In the genomic region with DNA sequence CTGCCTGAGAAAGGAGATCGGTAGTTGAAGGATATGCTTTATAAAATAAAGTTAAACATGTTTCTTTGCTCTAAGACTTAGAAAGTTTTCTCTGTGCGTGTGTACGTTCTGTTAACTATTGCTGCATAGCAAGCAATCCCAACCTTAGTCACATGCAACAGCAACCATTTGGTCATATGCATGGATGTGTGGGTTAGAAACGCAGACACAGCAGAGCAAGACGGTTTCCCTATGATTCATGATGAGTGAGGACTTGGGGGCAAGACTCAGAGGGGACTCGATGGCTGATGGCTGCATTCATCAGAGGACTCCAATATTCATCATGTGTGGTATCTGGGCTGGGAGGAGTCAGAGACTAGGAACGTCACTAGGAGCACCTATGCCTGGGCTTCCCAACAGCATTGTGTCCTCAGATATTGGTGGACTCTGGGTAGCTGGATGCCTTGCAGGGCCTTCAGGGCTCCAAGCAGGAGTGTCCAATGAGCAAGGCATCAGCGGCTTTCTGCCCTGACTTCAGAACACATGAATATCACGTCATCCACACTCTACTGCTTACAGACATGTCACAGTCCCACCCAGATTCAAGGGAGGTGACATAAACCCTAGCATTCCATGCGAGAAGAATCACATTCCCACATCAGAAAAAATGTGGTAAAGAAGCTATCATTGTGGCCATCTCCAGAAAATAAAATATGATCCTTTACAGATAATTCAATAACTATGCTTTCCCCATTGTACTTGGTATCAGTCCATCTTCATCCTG, we compare ENCODE assay signal across 21 cellular contexts.
DNase-seq lines count a peak whose midpoint lies in the region; ATAC-seq, FAIRE-seq and TF ChIP-seq lines count a peak whose summit lies in the region.
"Had no signal": no experiment of that assay in that cellular context is flagged by ENCODE, and none has a peak within 500 bp of the region (broad histone marks: within the 10 kb centered on the region; RNA-seq: fewer than 3 reads in every experiment).

No MANE protein-coding gene starts in this region.

- FAIRE-seq in HepG2 (lab: Jason Lieb, UNC), result no peak

- TF ChIP-seq CTCF in HepG2 (CRISPR knock-in tag; IDR thresholded peaks at IDR 0.05), result no peak
- TF ChIP-seq CTCF in right lobe of liver (IDR thresholded peaks at IDR 0.05), result no peak

- no peak overlapping the region for H3K18ac ChIP-seq in mesendoderm (ENCODE audit: low read length)

- H2BK5ac ChIP-seq in mesendoderm (ENCODE audit: low read length), result no peak overlapping the region

- ATAC-seq in HepG2 (no peak), right lobe of liver (no peak), GM18873 (IDR thresholded peaks at IDR 0.05; ENCODE audit: low FRiP score, unreplicated experiment) (no peak), HG03378 (IDR thresholded peaks at IDR 0.05; ENCODE audit: unreplicated experiment) (no peak), GM18870 (IDR thresholded peaks at IDR 0.05; ENCODE audit: unreplicated experiment) (no peak)
- ATAC-seq: Right ventricle myocardium inferior had no signal

- DNase-seq in HepG2 (ENCODE audit: low spot score) (no peak), right lobe of liver (no peak), RPMI7951 (ENCODE audit: low read depth) (peak; percentile 62), mesendoderm (no peak), epidermal melanocyte (ENCODE audit: insufficient read length, low spot score) (no peak)
- DNase-seq: CD8-positive, alpha-beta memory T cell; DND-41; H9; Kasumi-1; MM.1S; NCI-H1092 treated with DMSO at 0.1 percent for 48 hours; NCI-H2081 treated with DMSO at 0.1 percent for 48 hours; NCI-H510A treated with DMSO at 0.1 percent for 48 hours; PC-9 had no signal

- POLR2A ChIA-PET in HepG2 (lab: Yijun Ruan, JAX), result no interaction called here

- CTCF ChIA-PET in HepG2 (lab: Yijun Ruan, JAX; ENCODE audit: low intra/inter-chr PET ratio, low total read pairs), result no interaction called here

- H3K4me2 ChIP-seq in HepG2 (ENCODE audit: low read depth, low read length), result no peak overlapping the region
- H3K4me2 ChIP-seq in mesendoderm (ENCODE audit: low read length), result no peak overlapping the region
- H3K4me2 ChIP-seq: BLaER1, PC-9 had no signal

- H3K9me3 ChIP-seq in HepG2 (ENCODE audit: low read length), result no peaks in the 10 kb centered on the region
- no peaks in the 10 kb centered on the region for H3K9me3 ChIP-seq in right lobe of liver
- H3K9me3 ChIP-seq: BLaER1 had no signal

- H3K36me3 ChIP-seq in HepG2 (replicated peaks in 1 of 2; ENCODE audit: control insufficient read depth in 1 of 2, insufficient read depth in 2 of 2, low read length in 2 of 2) (no peaks in the 10 kb centered on the region), right lobe of liver (no peaks in the 10 kb centered on the region), mesendoderm (ENCODE audit: control insufficient read depth, insufficient read depth, low read length) (no peaks in the 10 kb centered on the region)
- H3K36me3 ChIP-seq: BLaER1 had no signal

- WGBS in HepG2 (ENCODE audit: low lambda C conversion rate), result 16% methylated on average over 9 of the region's 10 CpGs
- 83% methylated on average over 8 of the region's 10 CpGs for WGBS in right lobe of liver (ENCODE audit: insufficient coverage, low coverage, low lambda C conversion rate, missing lambda C conversion rate)
- WGBS in mesendoderm (ENCODE audit: extremely low coverage, insufficient coverage, low lambda C conversion rate), result no CpG with 5 or more reads among the region's 10 CpGs

- H3K4ac ChIP-seq in mesendoderm (ENCODE audit: low read depth, low read length), result peak overlapping the region; percentile 2

- no peak for TF ChIP-seq RAD21 in HepG2 (CRISPR knock-in tag; IDR thresholded peaks at IDR 0.05)

- H3K23ac ChIP-seq in mesendoderm (ENCODE audit: low read length), result no peak overlapping the region

- H2BK120ac ChIP-seq in mesendoderm (ENCODE audit: low read depth, low read length), result no peak overlapping the region

- no peak for TF ChIP-seq EP300 in HepG2 (IDR thresholded peaks at IDR 0.05; ENCODE audit: low read depth in 2 of 2, low read length in 2 of 2)
- TF ChIP-seq EP300 in HepG2 (CRISPR knock-in tag; IDR thresholded peaks at IDR 0.05; ENCODE audit: borderline replicate concordance), result no peak

- intact Hi-C loops in HepG2 (cut with micrococcal nuclease; ENCODE audit: unreplicated experiment) (no loop called here), right lobe of liver (cut with DNase I) (no loop called here)

- H3K79me2 ChIP-seq in HepG2 (ENCODE audit: insufficient read depth, low read length) (no peaks in the 10 kb centered on the region), mesendoderm (ENCODE audit: control insufficient read depth, insufficient read depth, low read length) (no peaks in the 10 kb centered on the region)

- TF ChIP-seq POLR2A in HepG2 (IDR thresholded peaks at IDR 0.05; ENCODE audit: insufficient read depth in 1 of 2, low read depth in 2 of 2, low read length in 2 of 2), result no peak
- TF ChIP-seq POLR2A in right lobe of liver (IDR thresholded peaks at IDR 0.05), result no peak

- BruUV-seq in HepG2 (replicated peaks; lab: Mats Ljungman, UMichigan), result no TSS peak

- H4K8ac ChIP-seq in mesendoderm (ENCODE audit: low read depth, low read length), result no peak overlapping the region

- in situ Hi-C loops in HepG2 (cut with HindIII; ENCODE audit: extremely low pct_ligation_motif_present, low pct_unique_long_range_greater_than_20kb), result no loop called here

- H3K9ac ChIP-seq in HepG2 (ENCODE audit: insufficient read depth, low read depth, low read length) (no peak overlapping the region), mesendoderm (ENCODE audit: low read length) (no peak overlapping the region)
- H3K9ac ChIP-seq: BLaER1 had no signal

- H3K4me1 ChIP-seq in HepG2 (ENCODE audit: insufficient read depth, low read length) (no peaks in the 10 kb centered on the region), right lobe of liver (no peaks in the 10 kb centered on the region), mesendoderm (ENCODE audit: control insufficient read depth, low read depth, low read length) (no peaks in the 10 kb centered on the region)

- H3K27ac ChIP-seq in HepG2 (ENCODE audit: extremely low read length, insufficient read depth, low read length), result no peak overlapping the region
- H3K27ac ChIP-seq in right lobe of liver, result no peak overlapping the region
- no peak overlapping the region for H3K27ac ChIP-seq in mesendoderm (ENCODE audit: low read depth, low read length)
- H3K27ac ChIP-seq: 22Rv1, BLaER1, PC-9, SK-N-MC had no signal

- no peak overlapping the region for H2AK5ac ChIP-seq in mesendoderm (ENCODE audit: low read length)

- H3K4me3 ChIP-seq in HepG2 (replicated peaks in 1 of 3; ENCODE audit: insufficient read depth in 1 of 3, low read depth in 2 of 3, low read length in 3 of 3) (no peak overlapping the region), right lobe of liver (no peak overlapping the region), mesendoderm (ENCODE audit: low read length) (no peak overlapping the region)
- H3K4me3 ChIP-seq: BLaER1, PC-9, SK-N-MC had no signal

- H4K5ac ChIP-seq in mesendoderm (ENCODE audit: low read length), result no peak overlapping the region

- no peaks in the 10 kb centered on the region for H3K27me3 ChIP-seq in HepG2 (ENCODE audit: control insufficient read depth in 1 of 2, insufficient read depth in 2 of 2, low read length in 2 of 2)
- H3K27me3 ChIP-seq in right lobe of liver, result no peaks in the 10 kb centered on the region
- no peaks in the 10 kb centered on the region for H3K27me3 ChIP-seq in mesendoderm (ENCODE audit: insufficient read depth, low read length, poor library complexity)
- H3K27me3 ChIP-seq: BLaER1 had no signal

- H4K20me1 ChIP-seq in HepG2 (ENCODE audit: insufficient read depth, low read length), result no peaks in the 10 kb centered on the region
- H4K20me1 ChIP-seq: BLaER1 had no signal

- no peak overlapping the region for H2AFZ ChIP-seq in HepG2 (ENCODE audit: low read length)
- H2AFZ ChIP-seq: PC-9 had no signal

- no peak overlapping the region for H3K56ac ChIP-seq in mesendoderm (ENCODE audit: low read length)

- H2BK15ac ChIP-seq in mesendoderm (replicated peaks; ENCODE audit: low read depth), result no peak overlapping the region

- no peaks in the 10 kb centered on the region for H3K79me1 ChIP-seq in mesendoderm (ENCODE audit: low read length)

TF ChIP-seq in HepG2, 621 proteins besides CTCF, POLR2A, EP300 and RAD21:
- TF ChIP-seq ZKSCAN5 (CRISPR knock-in tag; IDR thresholded peaks at IDR 0.05), result no peak
- 0 out of 2 replicates have a peak, but pooled peaks have one; percentile 21 for TF ChIP-seq CREB1 (IDR thresholded peaks at IDR 0.05)
- no peak for TF ChIP-seq CREB1 (CRISPR knock-in tag; IDR thresholded peaks at IDR 0.05)
